Comparison of ENCODE assay signal across 8 cellular contexts in the genomic region with DNA sequence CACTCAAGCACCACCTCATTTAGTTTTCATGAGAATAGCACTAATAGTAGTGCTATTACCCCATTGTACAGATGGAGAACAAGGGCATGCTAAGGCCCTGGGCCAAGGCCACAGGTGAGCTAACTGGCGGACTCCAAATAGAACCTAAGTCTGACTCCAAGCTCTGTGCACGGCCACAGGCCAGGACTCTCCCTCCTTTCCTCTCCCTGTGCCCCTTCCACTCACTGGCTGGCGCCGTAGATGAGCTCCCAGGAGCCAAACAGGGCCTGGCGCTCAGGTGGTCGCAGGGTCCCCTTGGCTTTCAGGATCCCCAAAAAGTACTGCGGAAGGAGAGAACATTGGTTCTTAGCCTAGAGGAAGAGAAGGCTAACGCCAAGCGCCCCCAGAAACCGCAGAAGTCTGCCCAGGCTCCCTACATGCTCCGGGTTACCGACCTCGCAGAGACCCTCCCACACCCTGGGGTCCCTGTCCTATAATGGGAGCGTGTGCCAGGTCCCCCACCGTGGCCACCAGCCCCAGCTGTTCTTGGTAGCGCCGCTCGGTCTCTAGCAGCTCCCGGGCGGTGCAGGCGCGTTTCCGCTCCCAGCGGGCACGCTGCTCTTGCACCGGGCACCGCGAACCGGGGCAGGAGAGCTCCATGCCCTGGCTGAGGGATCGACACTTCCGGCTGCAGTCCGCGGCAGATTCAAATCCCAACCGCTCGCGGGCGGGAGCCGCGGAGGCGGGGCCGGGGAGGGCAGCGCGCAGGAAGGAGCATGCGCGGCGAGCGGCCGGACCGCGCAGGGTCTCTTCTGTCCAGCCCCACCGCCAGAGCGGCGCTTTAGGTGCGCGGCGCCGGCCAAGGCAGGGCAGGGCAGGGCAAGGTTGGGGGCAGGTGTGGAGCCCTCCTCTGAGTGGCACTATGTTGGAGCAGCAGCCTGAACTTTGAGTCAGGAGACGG. TPM values are rescaled to one million over a fixed set of nuclear protein-coding genes. Genes with fewer than 3 reads are reported as not detected.
DNase-seq lines count a peak whose midpoint lies in the region; ATAC-seq and TF ChIP-seq lines count a peak whose summit lies in the region.

A gene with protein sequence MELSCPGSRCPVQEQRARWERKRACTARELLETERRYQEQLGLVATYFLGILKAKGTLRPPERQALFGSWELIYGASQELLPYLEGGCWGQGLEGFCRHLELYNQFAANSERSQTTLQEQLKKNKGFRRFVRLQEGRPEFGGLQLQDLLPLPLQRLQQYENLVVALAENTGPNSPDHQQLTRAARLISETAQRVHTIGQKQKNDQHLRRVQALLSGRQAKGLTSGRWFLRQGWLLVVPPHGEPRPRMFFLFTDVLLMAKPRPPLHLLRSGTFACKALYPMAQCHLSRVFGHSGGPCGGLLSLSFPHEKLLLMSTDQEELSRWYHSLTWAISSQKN (minus strand): TSS at position 665 of the 940 bp plus-strand sequence. CDS start 26 bp downstream, at position 639.

- CTCF ChIA-PET in Panc1 (lab: Charles Lee), result interaction anchor here (0.6 to 1.6 kb wide), 6 partner anchors 20 to 74 kb away, joined by 3 to 4 read pairs (median 3); a partner anchor contains a TSS

- POLR2A ChIA-PET in Panc1 (lab: Charles Lee), result interaction anchor here (0.6 to 1.0 kb wide), 3 partner anchors 30 to 129 kb away, joined by 7 to 8 read pairs (median 7); a partner anchor contains a TSS

- TF ChIP-seq CTCF in Panc1 (IDR thresholded peaks at IDR 0.05) (no peak), fibroblast of pulmonary artery (IDR thresholded peaks at IDR 0.05; ENCODE audit: low read length, missing control alignments) (no peak), thoracic aorta (IDR thresholded peaks at IDR 0.05) (no peak)

- peak; percentile 85 for DNase-seq in DMS79 treated with DMSO at 0.1 percent for 48 hours (lab: John Stamatoyannopoulos, UW)
- DNase-seq in Jurkat, Clone E6-1 (ENCODE audit: low read depth, low spot score), result peak; percentile 68
- no peak for DNase-seq in Panc1 (ENCODE audit: low read depth, low spot score)
- peak; percentile 35 to 55 for DNase-seq in activated T-helper 1 cell treated with anti-CD3 and anti-CD28 coated beads, Interleukin-2, amount 50 U/mL, for 16 hours (ENCODE audit: low read depth in 1 of 2, low spot score in 1 of 2)
- peak; percentile 70 for DNase-seq in fibroblast of pulmonary artery (ENCODE audit: low read depth)
- DNase-seq in natural killer cell treated with Interleukin-12 subunit alpha and Interleukin-12 subunit beta and Interleukin-15 and Interleukin-18, amount 100 ng/mL, for 72 hours (ENCODE audit: low spot score), result peak; percentile 90
- DNase-seq in thoracic aorta (ENCODE audit: low spot score), result no peak

- H3K9me3 ChIP-seq in Panc1 (ENCODE audit: control insufficient read depth, insufficient read depth, low read depth, low read length) (no peaks in the 10 kb centered on the region), thoracic aorta (no peaks in the 10 kb centered on the region)

- H3K27ac Mint-ChIP-seq in natural killer cell treated with Interleukin-12 subunit alpha and Interleukin-12 subunit beta and Interleukin-15 and Interleukin-18, amount 100 ng/mL, for 72 hours, result peak within 1 kb of the TSS; percentile 33 to 80

- H3K4me1 Mint-ChIP-seq in natural killer cell treated with Interleukin-12 subunit alpha and Interleukin-12 subunit beta and Interleukin-15 and Interleukin-18, amount 100 ng/mL, for 72 hours (ENCODE audit: low read depth in 2 of 2), result peaks cover 43 to 50% of the 10 kb centered on the region in 2 donors

- ATAC-seq in GM21576 (IDR thresholded peaks at IDR 0.05; ENCODE audit: unreplicated experiment) (peak; percentile 75), Panc1 (peak; percentile 93), thoracic aorta (ENCODE audit: insufficient number of reproducible peaks, low FRiP score, low read depth) (peak; percentile 29)
- peak; percentile 93 to 95 for ATAC-seq in natural killer cell treated with Interleukin-12 subunit alpha and Interleukin-12 subunit beta and Interleukin-15 and Interleukin-18, amount 100 ng/mL, for 72 hours

- H3K36me3 ChIP-seq in Panc1 (ENCODE audit: control insufficient read depth, insufficient read depth, low read length) (peaks cover 3% of the 10 kb centered on the region), thoracic aorta (peaks cover 10% of the 10 kb centered on the region)

- peak within 1 kb of the TSS; percentile 88 for H3K4me3 Mint-ChIP-seq in natural killer cell treated with Interleukin-12 subunit alpha and Interleukin-12 subunit beta and Interleukin-15 and Interleukin-18, amount 100 ng/mL, for 72 hours

- in situ Hi-C loops in Panc1 (cut with HindIII; ENCODE audit: low pct_unique_long_range_greater_than_20kb, low sequenced_read_pairs), result no loop called here

- intact Hi-C loops in Panc1 (cut with micrococcal nuclease; ENCODE audit: unreplicated experiment), result loop anchor here (5.0 kb wide), 1 partner anchor 62 kb away; no protein-coding TSS in a partner anchor

- H3K27me3 ChIP-seq in Panc1 (ENCODE audit: control insufficient read depth, insufficient read depth, low read length) (no peaks in the 10 kb centered on the region), thoracic aorta (replicated peaks; ENCODE audit: insufficient read depth) (no peaks in the 10 kb centered on the region)

- H3K27ac ChIP-seq in Panc1 (ENCODE audit: low read length) (peak within 1 kb of the TSS; percentile 97), thoracic aorta (peak within 1 kb of the TSS; percentile 99)

- H3K4me3 ChIP-seq in Jurkat, Clone E6-1 (ENCODE audit: low read length), result peak within 1 kb of the TSS; percentile 59
- H3K4me3 ChIP-seq in Panc1 (ENCODE audit: low read depth in 2 of 2, low read length in 2 of 2), result peak within 1 kb of the TSS; percentile 64 to 83
- peak within 1 kb of the TSS; percentile 61 for H3K4me3 ChIP-seq in fibroblast of pulmonary artery (replicated peaks; ENCODE audit: low read depth, low read length)
- H3K4me3 ChIP-seq in thoracic aorta, result peak within 1 kb of the TSS; percentile 73

- H3K4me1 ChIP-seq in Panc1 (ENCODE audit: control insufficient read depth, insufficient read depth, low read length) (peaks cover 55% of the 10 kb centered on the region), thoracic aorta (ENCODE audit: control insufficient read depth in 1 of 2, low read depth in 2 of 2) (peaks cover 32 to 49% of the 10 kb centered on the region in 2 donors)

- BruUV-seq in Panc1 (replicated peaks; lab: Mats Ljungman, UMichigan), result no TSS peak

- H3K27me3 Mint-ChIP-seq in natural killer cell treated with Interleukin-12 subunit alpha and Interleukin-12 subunit beta and Interleukin-15 and Interleukin-18, amount 100 ng/mL, for 72 hours, result no peaks in the 10 kb centered on the region

- H3K36me3 Mint-ChIP-seq in natural killer cell treated with Interleukin-12 subunit alpha and Interleukin-12 subunit beta and Interleukin-15 and Interleukin-18, amount 100 ng/mL, for 72 hours, result no peaks in the 10 kb centered on the region

- H3K9me3 Mint-ChIP-seq in natural killer cell treated with Interleukin-12 subunit alpha and Interleukin-12 subunit beta and Interleukin-15 and Interleukin-18, amount 100 ng/mL, for 72 hours, result no peaks in the 10 kb centered on the region

RNA-seq across cellular contexts. Expression of the gene that starts here (rescaled TPM):
- polyA plus RNA-seq in Jurkat, Clone E6-1 (2012; ENCODE audit: insufficient read depth, insufficient read length), result 23.1 TPM
- total RNA-seq in Panc1 (2021; ENCODE audit: unreplicated experiment), result 34.0 TPM
- 15.0 TPM for polyA plus RNA-seq in Panc1 (2012; ENCODE audit: insufficient read length)
- total RNA-seq in natural killer cell treated with Interleukin-12 subunit alpha and Interleukin-12 subunit beta and Interleukin-15 and Interleukin-18, amount 100 ng/mL, for 72 hours, result 10 to 100 TPM in 1 of 2 donors, 1 to 10 TPM in 1; 4.6 to 14.2 TPM
- 1 to 10 TPM in 1 of 2 donors, under 1 TPM in 1; 0.54 to 1.2 TPM for total RNA-seq in thoracic aorta

Comparison
In these comparisons a context has a peak if more than half of its experiments do, and no peak if none do; other contexts are left out.
1. DNase-seq: peak in DMS79 treated with DMSO at 0.1 percent for 48 hours (single experiment), Jurkat, Clone E6-1 (single experiment), activated T-helper 1 cell treated with anti-CD3 and anti-CD28 coated beads, Interleukin-2, amount 50 U/mL, for 16 hours (2 of 2), fibroblast of pulmonary artery (single experiment) and natural killer cell treated with Interleukin-12 subunit alpha and Interleukin-12 subunit beta and Interleukin-15 and Interleukin-18, amount 100 ng/mL, for 72 hours (single experiment); none in Panc1 (single experiment) and thoracic aorta (single experiment).
2. ATAC-seq: peak in every context shown above with its lines; median percentile 94 in natural killer cell treated with Interleukin-12 subunit alpha and Interleukin-12 subunit beta and Interleukin-15 and Interleukin-18, amount 100 ng/mL, for 72 hours; 93 in Panc1; 75 in GM21576; 29 in thoracic aorta.
3. Peak in every context shown above with its lines, with median percentiles within 50 percentile points of each other: H3K4me3 ChIP-seq.